Comparison of ENCODE assay signal across 14 cellular contexts in genomic region chr3:88030200-88030599, GRCh38. TPM values are rescaled to one million over a fixed set of nuclear protein-coding genes. Genes with fewer than 3 reads are reported as not detected.
DNase-seq lines count a peak whose midpoint lies in the region; TF ChIP-seq lines count a peak whose summit lies in the region.
"Had no signal": no experiment of that assay in that cellular context is flagged by ENCODE, and none has a peak within 500 bp of the region (broad histone marks: within the 10 kb centered on the region; RNA-seq: fewer than 3 reads in every experiment).

No MANE protein-coding gene starts in this region.

- H3K27me3 ChIP-seq in Karpas-422 (ENCODE audit: low read length) (no peaks in the 10 kb centered on the region), parathyroid adenoma (ENCODE audit: control insufficient read depth, insufficient read depth, low read length) (no peaks in the 10 kb centered on the region)
- H3K27me3 ChIP-seq: dorsolateral prefrontal cortex, suprapubic skin had no signal

- peak overlapping the region; percentile 24 for H3K4me2 ChIP-seq in Karpas-422 (ENCODE audit: low read depth, low read length, poor library complexity, severe bottlenecking)
- H3K4me2 ChIP-seq in parathyroid adenoma (ENCODE audit: low read length): no peak overlapping the region

- H3K36me3 ChIP-seq in Karpas-422 (ENCODE audit: insufficient read depth, low read length) (no peaks in the 10 kb centered on the region), parathyroid adenoma (ENCODE audit: control insufficient read depth, insufficient read depth, low read length) (no peaks in the 10 kb centered on the region)
- H3K36me3 ChIP-seq: suprapubic skin had no signal

- no peak overlapping the region for H3K27ac Mint-ChIP-seq in T-helper 2 cell treated with Interferon-gamma antibody and Interleukin-4, amounts not matched to agents 5 μg/mL and 100 μg/mL, for 36 hours

- H3K4me3 ChIP-seq in Karpas-422 (ENCODE audit: low read length) (no peak overlapping the region), coronary artery (peak overlapping the region; percentile 36), parathyroid adenoma (ENCODE audit: low read depth, low read length) (no peak overlapping the region)
- H3K4me3 ChIP-seq: suprapubic skin had no signal

- peaks cover 45% of the 10 kb centered on the region for H3K4me1 Mint-ChIP-seq in T-helper 2 cell treated with Interferon-gamma antibody and Interleukin-4, amounts not matched to agents 5 μg/mL and 100 μg/mL, for 36 hours (ENCODE audit: low read depth)

- no peak overlapping the region for H3K27ac ChIP-seq in Karpas-422 (ENCODE audit: low read length)
- no peak overlapping the region for H3K27ac ChIP-seq in coronary artery
- H3K27ac ChIP-seq in parathyroid adenoma: no peak overlapping the region
- H3K27ac ChIP-seq: dorsolateral prefrontal cortex, suprapubic skin had no signal

- DNase-seq in T-helper 2 cell treated with Interferon-gamma antibody and Interleukin-4, amounts not matched to agents 5 μg/mL and 100 μg/mL, for 36 hours (ENCODE audit: low spot score): no peak
- DNase-seq in T-helper 2 cell (no peak), Karpas-422 (no peak), coronary artery (ENCODE audit: low spot score) (no peak), ACHN (no peak), erythroblast (lab: John Stamatoyannopoulos, UW) (no peak), islet precursor cell (no peak)
- DNase-seq: activated CD4-positive, CD25-positive, alpha-beta regulatory T cell treated with anti-CD3 and anti-CD28 coated beads, Interleukin-2, amount 50 U/mL, for 72 hours; amniotic stem cell; dorsolateral prefrontal cortex; MV-4-11; SHP77 treated with DMSO at 0.1 percent for 48 hours had no signal

- H2AFZ ChIP-seq in Karpas-422 (ENCODE audit: low read length): peak overlapping the region; percentile 59; the same call in 1 of the 2 replicates
- H2AFZ ChIP-seq in parathyroid adenoma: peak overlapping the region; percentile 7

- no peaks in the 10 kb centered on the region for H4K20me1 ChIP-seq in Karpas-422 (ENCODE audit: insufficient read depth, low read depth, low read length)

- no peaks in the 10 kb centered on the region for H3K9me3 ChIP-seq in Karpas-422 (ENCODE audit: low read length)
- no peaks in the 10 kb centered on the region for H3K9me3 ChIP-seq in parathyroid adenoma (ENCODE audit: control insufficient read depth, low read length)
- H3K9me3 ChIP-seq: suprapubic skin had no signal

- H3K9ac ChIP-seq in Karpas-422 (ENCODE audit: low read length) (no peak overlapping the region), parathyroid adenoma (no peak overlapping the region)

- H3K4me3 Mint-ChIP-seq in T-helper 2 cell treated with Interferon-gamma antibody and Interleukin-4, amounts not matched to agents 5 μg/mL and 100 μg/mL, for 36 hours: peak overlapping the region; percentile 41

- H3K36me3 Mint-ChIP-seq in T-helper 2 cell treated with Interferon-gamma antibody and Interleukin-4, amounts not matched to agents 5 μg/mL and 100 μg/mL, for 36 hours (ENCODE audit: low read depth): peaks cover 3% of the 10 kb centered on the region

- H3K79me2 ChIP-seq in Karpas-422 (ENCODE audit: low read length) (no peaks in the 10 kb centered on the region), parathyroid adenoma (no peaks in the 10 kb centered on the region)

- H3K27me3 Mint-ChIP-seq in T-helper 2 cell treated with Interferon-gamma antibody and Interleukin-4, amounts not matched to agents 5 μg/mL and 100 μg/mL, for 36 hours (ENCODE audit: low read depth): no peaks in the 10 kb centered on the region

- H3K4me1 ChIP-seq in Karpas-422 (ENCODE audit: low read length): peaks cover 15% of the 10 kb centered on the region
- peaks cover 5% of the 10 kb centered on the region for H3K4me1 ChIP-seq in parathyroid adenoma

- peaks cover 5% of the 10 kb centered on the region for H3K9me3 Mint-ChIP-seq in T-helper 2 cell treated with Interferon-gamma antibody and Interleukin-4, amounts not matched to agents 5 μg/mL and 100 μg/mL, for 36 hours

- in situ Hi-C loops in ACHN (cut with HindIII; ENCODE audit: low pct_ligation_motif_present, low pct_unique_long_range_greater_than_20kb, low sequenced_read_pairs): no loop called here

- H3K9me2 ChIP-seq in Karpas-422 (replicated peaks; ENCODE audit: insufficient read depth, low read length): no peaks in the 10 kb centered on the region

- TF ChIP-seq POLR2A in erythroblast (IDR thresholded peaks at IDR 0.05; ENCODE audit: low read length): no peak

- TF ChIP-seq CTCF in coronary artery (IDR thresholded peaks at IDR 0.05) (no peak), parathyroid adenoma (IDR thresholded peaks at IDR 0.05) (no peak)

RNA-seq across cellular contexts. Expression of gene CGGBP1, which starts 28.6 kb away (rescaled TPM):
- 56.9 and 114 TPM in 2 replicates for total RNA-seq in Karpas-422 (2014; rRNA removed; shearing (Covaris generic); ENCODE audit: low replicate concordance)

RNA-seq across cellular contexts. Expression of gene ZNF654, which starts 28.9 kb away (rescaled TPM):
- total RNA-seq in Karpas-422 (2014; rRNA removed; shearing (Covaris generic); ENCODE audit: low replicate concordance): 12.4 and 30.5 TPM in 2 replicates
